Comparison of ENCODE assay signal across 24 cellular contexts in genomic region chr5:126119894-126120442, GRCh38.
A peak's percentile ranks its signal among the peaks of the same experiment; 100 is the strongest.
DNase-seq lines count a peak whose midpoint lies in the region; ATAC-seq, FAIRE-seq and TF ChIP-seq lines count a peak whose summit lies in the region.
"Had no signal": no experiment of that assay in that cellular context is flagged by ENCODE, and none has a peak within 500 bp of the region (broad histone marks: within the 10 kb centered on the region; RNA-seq: fewer than 3 reads in every experiment).

No MANE protein-coding gene starts in this region.

- H3K9me2 ChIP-seq in HCT116 (ENCODE audit: insufficient read depth), result 0 out of 2 replicates have a peak, but pooled peaks cover 3% of the 10 kb centered on the region

- DNase-seq in HCT116 (ENCODE audit: low read depth, low spot score) (no peak), adipocyte (ENCODE audit: low read depth) (peak; percentile 60), fibroblast of the conjunctiva (ENCODE audit: low read depth) (peak; percentile 75), brain microvascular endothelial cell (no peak), esophagus muscularis mucosa (ENCODE audit: extremely low spot score) (no peak), COLO668 (lab: John Stamatoyannopoulos, UW; ENCODE audit: unreplicated experiment) (no peak)
- DNase-seq: activated CD4-positive, alpha-beta memory T cell treated with anti-CD3 and anti-CD28 coated beads, Interleukin-2, amount 10 ng/mL, durations not matched to agents 7 days and 5 days; activated CD4-positive, CD25-positive, alpha-beta regulatory T cell treated with anti-CD3 and anti-CD28 coated beads, Interleukin-2, amount 50 U/mL, for 72 hours; aorta; central memory CD4-positive, alpha-beta T cell; endodermal cell; esophagus squamous epithelium; GDM1; kidney; midbrain; naive thymus-derived CD4-positive, alpha-beta T cell; NCI-H748 treated with DMSO at 0.1 percent for 48 hours; RPMI8226; stimulated activated naive CD4-positive, alpha-beta T cell treated with Interleukin-2 at 50 U/mL for 16 hours had no signal

- WGBS in esophagus muscularis mucosa, result 92% methylated on average over 4 of the region's 4 CpGs

- H3K36me3 ChIP-seq in HCT116 (ENCODE audit: control insufficient read depth in 1 of 2, insufficient read depth in 2 of 2, low read length in 2 of 2) (no peaks in the 10 kb centered on the region), adipocyte (ENCODE audit: control insufficient read depth, insufficient read depth, low read length, severe bottlenecking) (no peaks in the 10 kb centered on the region), brain microvascular endothelial cell (replicated peaks) (no peaks in the 10 kb centered on the region), esophagus muscularis mucosa (no peaks in the 10 kb centered on the region)
- H3K36me3 ChIP-seq: esophagus squamous epithelium, prostate gland had no signal

- peak; percentile 29 for FAIRE-seq in A204.1 (lab: Jason Lieb, UNC)
- FAIRE-seq: kidney, TTC549 had no signal

- H2AFZ ChIP-seq in HCT116 (ENCODE audit: low read depth, low read length, poor library complexity, severe bottlenecking), result no peak overlapping the region

- RAD21 ChIA-PET in HCT116 (lab: Charles Lee; ENCODE audit: low non-redundant PET in 1 of 2, low total read pairs in 2 of 2, uncharacterized antibody in 2 of 2, unreplicated experiment in 2 of 2), result no interaction called here

- H3K9me3 ChIP-seq in HCT116 (ENCODE audit: control insufficient read depth in 1 of 2, insufficient read depth in 1 of 2, low read depth in 1 of 2, low read length in 2 of 2), result no peaks in the 10 kb centered on the region
- no peaks in the 10 kb centered on the region for H3K9me3 ChIP-seq in adipocyte (ENCODE audit: control insufficient read depth, low read length)
- no peaks in the 10 kb centered on the region for H3K9me3 ChIP-seq in esophagus muscularis mucosa
- H3K9me3 ChIP-seq: esophagus squamous epithelium, prostate gland had no signal

- no TSS peak for BruUV-seq in HCT116 (replicated peaks; lab: Mats Ljungman, UMichigan)

- CTCF ChIA-PET in HCT116 (lab: Charles Lee), result no interaction called here

- intact Hi-C loops in HCT116 (cut with micrococcal nuclease) (no loop called here), esophagus muscularis mucosa (cut with DNase I) (no loop called here)

- no peak overlapping the region for H3K4me2 ChIP-seq in HCT116 (ENCODE audit: low read length)

- no peak overlapping the region for H3K27ac ChIP-seq in HCT116 (ENCODE audit: low read depth, low read length)
- H3K27ac ChIP-seq in brain microvascular endothelial cell, result no peak overlapping the region
- H3K27ac ChIP-seq in esophagus muscularis mucosa (replicated peaks in 1 of 4), result no peak overlapping the region
- H3K27ac ChIP-seq: esophagus squamous epithelium, prostate gland had no signal

- no peak overlapping the region for H3K9ac ChIP-seq in HCT116 (ENCODE audit: low read length)
- no peak overlapping the region for H3K9ac ChIP-seq in adipocyte (ENCODE audit: low read length)

- no peaks in the 10 kb centered on the region for H4K20me1 ChIP-seq in HCT116 (ENCODE audit: insufficient read depth)

- in situ Hi-C loops in brain microvascular endothelial cell (cut with HindIII; ENCODE audit: low pct_ligation_motif_present, low sequenced_read_pairs), result no loop called here

- no peaks in the 10 kb centered on the region for H3K27me3 ChIP-seq in HCT116 (ENCODE audit: insufficient read depth, low read length)
- no peaks in the 10 kb centered on the region for H3K27me3 ChIP-seq in adipocyte (replicated peaks; ENCODE audit: control insufficient read depth, insufficient read depth, low read length)
- H3K27me3 ChIP-seq in brain microvascular endothelial cell (replicated peaks), result no peaks in the 10 kb centered on the region
- no peaks in the 10 kb centered on the region for H3K27me3 ChIP-seq in esophagus muscularis mucosa
- H3K27me3 ChIP-seq: esophagus squamous epithelium had no signal

- TF ChIP-seq CTCF in HCT116 (IDR thresholded peaks at IDR 0.05 in 2 of 3, conservative IDR thresholded peaks at IDR 0.05 in 1 of 3; ENCODE audit: borderline replicate concordance in 1 of 3, insufficient read depth in 1 of 3, low read depth in 2 of 3, low read length in 2 of 3) (no peak), brain microvascular endothelial cell (IDR thresholded peaks at IDR 0.05; ENCODE audit: low read depth, low read length, missing control alignments) (no peak), esophagus muscularis mucosa (IDR thresholded peaks at IDR 0.05) (no peak)

- H3K79me2 ChIP-seq in HCT116 (ENCODE audit: insufficient read depth, low read length), result no peaks in the 10 kb centered on the region

- H3K4me3 ChIP-seq in HCT116 (replicated peaks in 1 of 2; ENCODE audit: low read depth in 1 of 2, low read length in 2 of 2) (no peak overlapping the region), adipocyte (ENCODE audit: low read length) (no peak overlapping the region), brain microvascular endothelial cell (ENCODE audit: low read depth, low read length) (no peak overlapping the region), esophagus muscularis mucosa (no peak overlapping the region)
- H3K4me3 ChIP-seq: esophagus squamous epithelium, prostate gland had no signal

- no peak for ATAC-seq in HCT116
- ATAC-seq in GM18511 (IDR thresholded peaks at IDR 0.05; ENCODE audit: unreplicated experiment), result no peak
- ATAC-seq: activated naive CD4-positive, alpha-beta T cell treated with anti-CD3 and anti-CD28 coated beads, Interleukin-2, amount 50 U/mL, for 72 hours; naive thymus-derived CD4-positive, alpha-beta T cell had no signal

- no peak for TF ChIP-seq RAD21 in HCT116 (IDR thresholded peaks at IDR 0.05; ENCODE audit: low read depth)

- TF ChIP-seq POLR2A in HCT116 (IDR thresholded peaks at IDR 0.05; ENCODE audit: borderline replicate concordance, extremely low read depth, insufficient read depth, insufficient read length), result no peak
- TF ChIP-seq POLR2A in esophagus muscularis mucosa (IDR thresholded peaks at IDR 0.05; ENCODE audit: low read depth), result no peak

- no peak for TF ChIP-seq EP300 in esophagus muscularis mucosa (IDR thresholded peaks at IDR 0.05)

- POLR2A ChIA-PET in HCT116 (lab: Charles Lee), result no interaction called here

- H3K4me1 ChIP-seq in HCT116 (ENCODE audit: control insufficient read depth in 1 of 2, insufficient read depth in 2 of 2, low read length in 2 of 2) (peaks cover 2 to 6% of the 10 kb centered on the region in 2 experiments; a peak in 3 of 4 replicates), adipocyte (ENCODE audit: control insufficient read depth, insufficient read depth, low read length) (peaks cover 7% of the 10 kb centered on the region), esophagus muscularis mucosa (no peaks in the 10 kb centered on the region)
- H3K4me1 ChIP-seq: prostate gland had no signal

TF ChIP-seq in HCT116, 20 proteins besides CTCF, POLR2A, EP300 and RAD21:
- no peak for TF ChIP-seq REST (IDR thresholded peaks at IDR 0.05; ENCODE audit: low read depth)
- TF ChIP-seq CEBPB (IDR thresholded peaks at IDR 0.05; ENCODE audit: low read depth), result peak; percentile 48; the same call in 1 of the 2 replicates
- TF ChIP-seq ELF1 (IDR thresholded peaks at IDR 0.05; ENCODE audit: borderline replicate concordance, low read depth), result no peak
- no peak for TF ChIP-seq ATF3 (IDR thresholded peaks at IDR 0.05)
- no peak for TF ChIP-seq POLR2AphosphoS5 (IDR thresholded peaks at IDR 0.05; ENCODE audit: low read depth, low read length)
- no peak for TF ChIP-seq ZBTB33 (IDR thresholded peaks at IDR 0.05; ENCODE audit: extremely low read depth, insufficient replicate concordance, low read length)

Comparison
In these comparisons a context has a peak if more than half of its experiments do, and no peak if none do; other contexts are left out.
1. DNase-seq: peak in adipocyte (single experiment) and fibroblast of the conjunctiva (single experiment); none in HCT116 (single experiment), brain microvascular endothelial cell (single experiment), esophagus muscularis mucosa (single experiment) and COLO668 (single experiment).